Comparison of ENCODE assay signal across 10 cellular contexts in the genomic region with DNA sequence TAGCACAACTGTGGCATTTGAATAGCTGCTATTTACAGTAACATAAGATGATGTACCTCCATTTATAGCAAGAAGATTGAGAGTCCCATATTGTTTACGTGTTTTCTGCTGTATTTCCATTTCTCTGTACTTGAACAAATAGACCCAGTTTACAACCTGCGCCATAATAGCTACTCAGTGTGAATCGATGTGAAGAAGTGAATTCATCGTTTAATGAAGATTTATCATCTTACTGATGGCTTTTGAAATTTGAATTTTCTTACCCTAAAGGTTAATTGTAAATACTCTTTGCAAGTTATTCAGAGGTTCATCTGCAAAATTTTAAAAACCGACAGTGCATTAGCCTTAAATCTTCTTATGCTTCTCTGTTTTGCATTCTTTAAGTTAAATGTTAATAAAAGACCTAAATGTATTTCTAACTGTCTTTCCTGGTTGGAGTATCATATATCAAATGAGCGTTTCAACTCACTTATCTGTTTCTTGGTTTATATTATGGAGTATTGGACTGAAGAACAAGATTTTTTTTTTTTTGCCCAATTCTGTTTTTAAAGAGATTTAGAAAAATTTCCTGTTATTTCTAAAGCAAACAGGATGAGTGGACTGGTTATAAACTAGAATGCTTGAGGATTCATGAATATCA. TPM values are rescaled to one million over a fixed set of nuclear protein-coding genes. Genes with fewer than 3 reads are reported as not detected.
DNase-seq lines count a peak whose midpoint lies in the region; ATAC-seq and TF ChIP-seq lines count a peak whose summit lies in the region.
"Had no signal": no experiment of that assay in that cellular context is flagged by ENCODE, and none has a peak within 500 bp of the region (broad histone marks: within the 10 kb centered on the region; RNA-seq: fewer than 3 reads in every experiment).

No MANE protein-coding gene starts in this region.

- peak overlapping the region; percentile 5 to 95 (median 91) for H3K27ac Mint-ChIP-seq in CD4-positive, alpha-beta memory T cell
- no peak overlapping the region for H3K27ac Mint-ChIP-seq in central memory CD8-positive, alpha-beta T cell (ENCODE audit: low read depth)
- H3K27ac Mint-ChIP-seq in neural crest cell (ENCODE audit: unreplicated experiment) (no peak overlapping the region), CD14-positive monocyte (no peak overlapping the region)

- H3K9me3 Mint-ChIP-seq in CD4-positive, alpha-beta memory T cell = peaks cover 0 to 4% (median 0%) of the 10 kb centered on the region in 8 donors
- H3K9me3 Mint-ChIP-seq in central memory CD8-positive, alpha-beta T cell = no peaks in the 10 kb centered on the region
- no peaks in the 10 kb centered on the region for H3K9me3 Mint-ChIP-seq in neural crest cell
- H3K9me3 Mint-ChIP-seq in CD14-positive monocyte = no peaks in the 10 kb centered on the region

- H3K36me3 Mint-ChIP-seq in CD4-positive, alpha-beta memory T cell = peaks cover 0 to 11% of the 10 kb centered on the region in 2 donors
- H3K36me3 Mint-ChIP-seq in central memory CD8-positive, alpha-beta T cell (ENCODE audit: insufficient read depth) = peaks cover 11% of the 10 kb centered on the region
- H3K36me3 Mint-ChIP-seq in neural crest cell (ENCODE audit: low read depth) = no peaks in the 10 kb centered on the region
- H3K36me3 Mint-ChIP-seq in CD14-positive monocyte = peaks cover 4 to 9% of the 10 kb centered on the region in 2 donors

- no peaks in the 10 kb centered on the region for H3K36me3 ChIP-seq in CD4-positive, alpha-beta memory T cell (ENCODE audit: insufficient read depth, low read length)
- H3K36me3 ChIP-seq in MG63 = peaks cover 4% of the 10 kb centered on the region; the same call in 1 of the 2 replicates

- POLR2A ChIA-PET in CD4-positive, alpha-beta memory T cell (lab: Charles Lee; ENCODE audit: partially characterized antibody) = interaction anchor here (1.6 to 3.0 kb wide), 3 partner anchors 9 to 200 kb away, joined by 3 to 19 read pairs (median 15); partner anchors contain the start of gene SYF2

- peaks cover 49 to 68% (median 59%) of the 10 kb centered on the region in 4 donors for H3K4me1 Mint-ChIP-seq in CD4-positive, alpha-beta memory T cell
- peaks cover 55% of the 10 kb centered on the region for H3K4me1 Mint-ChIP-seq in central memory CD8-positive, alpha-beta T cell
- H3K4me1 Mint-ChIP-seq in neural crest cell (peaks cover 53% of the 10 kb centered on the region), CD14-positive monocyte (peaks cover 55% of the 10 kb centered on the region)

- no peak overlapping the region for H3K4me3 ChIP-seq in CD4-positive, alpha-beta memory T cell (ENCODE audit: low read length in 2 of 2)
- H3K4me3 ChIP-seq in MG63 = peak overlapping the region; percentile 90

- no peak for ATAC-seq in central memory CD8-positive, alpha-beta T cell (replicated peaks; ENCODE audit: extremely low read depth, poor library complexity, severe bottlenecking)
- no peak for ATAC-seq in HG03439 (IDR thresholded peaks at IDR 0.05; ENCODE audit: unreplicated experiment)
- no peak for ATAC-seq in HG03025 (IDR thresholded peaks at IDR 0.05; ENCODE audit: low FRiP score, unreplicated experiment)
- no peak for ATAC-seq in HG03565 (IDR thresholded peaks at IDR 0.05; ENCODE audit: unreplicated experiment)

- H3K27me3 ChIP-seq in CD4-positive, alpha-beta memory T cell (ENCODE audit: insufficient read depth, low read length) = no peaks in the 10 kb centered on the region
- no peaks in the 10 kb centered on the region for H3K27me3 ChIP-seq in MG63

- CTCF ChIA-PET in CD4-positive, alpha-beta memory T cell (lab: Charles Lee; ENCODE audit: partially characterized antibody) = interaction anchor here (1.5 kb wide), 1 partner anchor 55 kb away, joined by 7 read pairs; no protein-coding TSS in a partner anchor

- no peak overlapping the region for H3K27ac ChIP-seq in CD4-positive, alpha-beta memory T cell (ENCODE audit: low read depth, low read length)

- intact Hi-C loops in CD4-positive, alpha-beta memory T cell (cut with micrococcal nuclease) = loop anchor here (5.0 to 10.0 kb wide), 5 partner anchors 39 to 1042 kb away; partner anchors contain the start of genes CLIC4, HMGN2 and TMEM50A
- intact Hi-C loops in CD14-positive monocyte (cut with micrococcal nuclease) = no loop called here

- H3K4me1 ChIP-seq in CD4-positive, alpha-beta memory T cell (ENCODE audit: insufficient read depth, low read length) = peaks cover 65% of the 10 kb centered on the region

- TF ChIP-seq CTCF in neural crest cell (conservative IDR thresholded peaks at IDR 0.05) (no peak), CD14-positive monocyte (IDR thresholded peaks at IDR 0.05) (no peak)

- no peak for DNase-seq in CD4-positive, alpha-beta memory T cell
- no peak for DNase-seq in MG63
- DNase-seq in central memory CD8-positive, alpha-beta T cell (ENCODE audit: low spot score in 2 of 2) = no peak
- no peak for DNase-seq in neural crest cell (ENCODE audit: low read depth, low spot score)
- DNase-seq in CD14-positive monocyte (ENCODE audit: low spot score) = no peak
- DNase-seq: NCI-H345 had no signal

- no peaks in the 10 kb centered on the region for H3K27me3 Mint-ChIP-seq in CD4-positive, alpha-beta memory T cell
- no peaks in the 10 kb centered on the region for H3K27me3 Mint-ChIP-seq in central memory CD8-positive, alpha-beta T cell
- peaks cover 7% of the 10 kb centered on the region for H3K27me3 Mint-ChIP-seq in neural crest cell (ENCODE audit: low read depth)
- peaks cover 2 to 4% (median 2%) of the 10 kb centered on the region in 3 donors for H3K27me3 Mint-ChIP-seq in CD14-positive monocyte (ENCODE audit: low read depth in 3 of 3)

- H3K9me3 ChIP-seq in CD4-positive, alpha-beta memory T cell (ENCODE audit: control insufficient read depth in 1 of 2, low read length in 2 of 2) = no peaks in the 10 kb centered on the region
- no peaks in the 10 kb centered on the region for H3K9me3 ChIP-seq in MG63

- H3K4me3 Mint-ChIP-seq in CD4-positive, alpha-beta memory T cell = peak overlapping the region; percentile 60 to 91 (median 85)
- peak overlapping the region; percentile 97 for H3K4me3 Mint-ChIP-seq in central memory CD8-positive, alpha-beta T cell
- H3K4me3 Mint-ChIP-seq in neural crest cell (peak overlapping the region; percentile 88), CD14-positive monocyte (no peak overlapping the region)

RNA-seq across cellular contexts. Expression of gene MACO1, which starts 2.2 kb away (rescaled TPM):
- total RNA-seq in CD4-positive, alpha-beta memory T cell = 10 to 100 TPM; 20.6 TPM
- 1 to 10 TPM; 3.1 to 8.4 TPM for polyA plus RNA-seq in CD4-positive, alpha-beta memory T cell
- 22.6 and 25.8 TPM in 2 replicates for total RNA-seq in MG63 (2014; rRNA removed; shearing (Covaris generic); ENCODE audit: low replicate concordance)
- total RNA-seq in neural crest cell = 25.4 and 27.4 TPM in 2 replicates
- polyA plus RNA-seq in CD14-positive monocyte = 1 to 10 TPM; 2.6 to 4.1 TPM

RNA-seq across cellular contexts. Expression of gene RHCE, which starts 12.2 kb away (rescaled TPM):
- not detected for total RNA-seq in CD4-positive, alpha-beta memory T cell
- under 1 TPM; 0.31 to 0.61 TPM for polyA plus RNA-seq in CD4-positive, alpha-beta memory T cell
- 0.36 TPM in 1 of 2 replicates, not detected in the other for total RNA-seq in MG63 (2014; rRNA removed; shearing (Covaris generic); ENCODE audit: low replicate concordance)
- total RNA-seq in neural crest cell = 0.82 TPM in 1 of 2 replicates, not detected in the other
- under 1 TPM in 1 of 2 donors, not detected in 1; 0.47 TPM for polyA plus RNA-seq in CD14-positive monocyte
- total RNA-seq: mononuclear cell had no signal

Comparison
In these comparisons a context has a peak if more than half of its experiments do, and no peak if none do; other contexts are left out.
1. H3K27ac Mint-ChIP-seq: peak in CD4-positive, alpha-beta memory T cell (7 of 7); none in central memory CD8-positive, alpha-beta T cell (single experiment), neural crest cell (single experiment) and CD14-positive monocyte (0 of 7).
2. H3K4me3 Mint-ChIP-seq: peak in CD4-positive, alpha-beta memory T cell (8 of 8), central memory CD8-positive, alpha-beta T cell (single experiment) and neural crest cell (single experiment); none in CD14-positive monocyte (0 of 2).